ENCODE assay signal across 21 cellular contexts in genomic region chr13:34667356-34668218, GRCh38.
DNase-seq lines count a peak whose midpoint lies in the region; ATAC-seq and TF ChIP-seq lines count a peak whose summit lies in the region.
"Had no signal": no experiment of that assay in that cellular context is flagged by ENCODE, and none has a peak within 500 bp of the region (broad histone marks: within the 10 kb centered on the region; RNA-seq: fewer than 3 reads in every experiment).

No MANE protein-coding gene starts in this region.

- H3K27me3 Mint-ChIP-seq in nephron progenitor cell (ENCODE audit: low read depth, poor library complexity) (peaks cover 3% of the 10 kb centered on the region), endodermal cell (ENCODE audit: insufficient read depth) (no peaks in the 10 kb centered on the region)
- no peaks in the 10 kb centered on the region for H3K27me3 Mint-ChIP-seq in natural killer cell treated with Interleukin-12 subunit alpha and Interleukin-12 subunit beta and Interleukin-15 and Interleukin-18, amount 100 ng/mL, for 72 hours
- H3K27me3 Mint-ChIP-seq: CD8-positive, alpha-beta memory T cell; IgD-negative memory B cell had no signal

- H3K9me3 ChIP-seq in uterus: no peaks in the 10 kb centered on the region
- no peaks in the 10 kb centered on the region for H3K9me3 ChIP-seq in endodermal cell (ENCODE audit: control insufficient read depth, low read length)
- H3K9me3 ChIP-seq: SJCRH30 had no signal

- H3K27ac Mint-ChIP-seq in nephron progenitor cell (peak overlapping the region; percentile 68), endodermal cell (no peak overlapping the region)
- no peak overlapping the region for H3K27ac Mint-ChIP-seq in natural killer cell treated with Interleukin-12 subunit alpha and Interleukin-12 subunit beta and Interleukin-15 and Interleukin-18, amount 100 ng/mL, for 72 hours
- H3K27ac Mint-ChIP-seq: CD8-positive, alpha-beta memory T cell; IgD-negative memory B cell had no signal

- no peaks in the 10 kb centered on the region for H3K27me3 ChIP-seq in uterus
- H3K27me3 ChIP-seq in endodermal cell (ENCODE audit: control insufficient read depth, insufficient read depth, low read length, poor library complexity, severe bottlenecking): no peaks in the 10 kb centered on the region
- H3K27me3 ChIP-seq: SJCRH30 had no signal

- no peak overlapping the region for H3K9ac ChIP-seq in endodermal cell (ENCODE audit: extremely low read depth, low read length, poor library complexity, severe bottlenecking)

- peak; percentile 74 for DNase-seq in NCI-H2107 treated with DMSO at 0.1 percent for 48 hours (lab: John Stamatoyannopoulos, UW; ENCODE audit: unreplicated experiment)
- DNase-seq in NCI-H2107 (lab: John Stamatoyannopoulos, UW): no peak
- DNase-seq in nephron progenitor cell: no peak
- DNase-seq in uterus: peak in 1 of 2 donors; percentile 36
- no peak for DNase-seq in MV-4-11 (lab: John Stamatoyannopoulos, UW)
- DNase-seq in endodermal cell: no peak
- no peak for DNase-seq in natural killer cell treated with Interleukin-12 subunit alpha and Interleukin-12 subunit beta and Interleukin-15 and Interleukin-18, amount 100 ng/mL, for 72 hours (ENCODE audit: low spot score)
- DNase-seq: ACHN; C1 segment of cervical spinal cord; Calu3; CD8-positive, alpha-beta memory T cell; DMS153; NCI-H1105 treated with DMSO at 0.1 percent for 48 hours; NCI-H2081; NCI-H446; NCI-H526; SJCRH30 had no signal

- H3K9me3 Mint-ChIP-seq in nephron progenitor cell (no peaks in the 10 kb centered on the region), endodermal cell (no peaks in the 10 kb centered on the region)
- peaks cover 5% of the 10 kb centered on the region for H3K9me3 Mint-ChIP-seq in natural killer cell treated with Interleukin-12 subunit alpha and Interleukin-12 subunit beta and Interleukin-15 and Interleukin-18, amount 100 ng/mL, for 72 hours

- no peak overlapping the region for H3K4me3 ChIP-seq in uterus
- no peak overlapping the region for H3K4me3 ChIP-seq in endodermal cell (ENCODE audit: low read length)
- H3K4me3 ChIP-seq: SJCRH30 had no signal

- no peak for TF ChIP-seq CTCF in nephron progenitor cell (IDR thresholded peaks at IDR 0.05)
- no peak for TF ChIP-seq CTCF in uterus (IDR thresholded peaks at IDR 0.05)
- TF ChIP-seq CTCF in endodermal cell (conservative IDR thresholded peaks at IDR 0.05): no peak

- H3K27ac ChIP-seq in angular gyrus (ENCODE audit: low read depth, low read length): peak overlapping the region; percentile 2
- H3K27ac ChIP-seq in uterus: peak overlapping the region; percentile 2 to 27
- no peak overlapping the region for H3K27ac ChIP-seq in endodermal cell (ENCODE audit: low read depth, low read length)
- H3K27ac ChIP-seq: 22Rv1, SJCRH30 had no signal

- WGBS in endodermal cell (ENCODE audit: insufficient coverage in 1 of 2, insufficient read length in 1 of 2), 2 experiments: 92 to 96% methylated on average over 6 to 8 of the region's 8 CpGs

- intact Hi-C loops in uterus (cut with DNase I; ENCODE audit: low total_unique reads): no loop called here

- no peak for ATAC-seq in natural killer cell treated with Interleukin-12 subunit alpha and Interleukin-12 subunit beta and Interleukin-15 and Interleukin-18, amount 100 ng/mL, for 72 hours
- ATAC-seq: HCT116 had no signal

- no peak for TF ChIP-seq POLR2A in uterus (IDR thresholded peaks at IDR 0.05)

- H3K4me1 ChIP-seq in uterus: peaks cover 0 to 4% of the 10 kb centered on the region in 2 donors
- no peaks in the 10 kb centered on the region for H3K4me1 ChIP-seq in endodermal cell (ENCODE audit: control insufficient read depth, insufficient read depth, low read length)
- H3K4me1 ChIP-seq: SJCRH30 had no signal

- H3K36me3 Mint-ChIP-seq in nephron progenitor cell (ENCODE audit: low read depth): no peaks in the 10 kb centered on the region
- no peaks in the 10 kb centered on the region for H3K36me3 Mint-ChIP-seq in endodermal cell (ENCODE audit: low read depth)
- no peaks in the 10 kb centered on the region for H3K36me3 Mint-ChIP-seq in natural killer cell treated with Interleukin-12 subunit alpha and Interleukin-12 subunit beta and Interleukin-15 and Interleukin-18, amount 100 ng/mL, for 72 hours
- H3K36me3 Mint-ChIP-seq: CD8-positive, alpha-beta memory T cell; IgD-negative memory B cell had no signal

- H3K4me1 Mint-ChIP-seq in nephron progenitor cell (peaks cover 8% of the 10 kb centered on the region), endodermal cell (peaks cover 8% of the 10 kb centered on the region)
- H3K4me1 Mint-ChIP-seq in natural killer cell treated with Interleukin-12 subunit alpha and Interleukin-12 subunit beta and Interleukin-15 and Interleukin-18, amount 100 ng/mL, for 72 hours (ENCODE audit: low read depth in 2 of 2): no peaks in the 10 kb centered on the region
- H3K4me1 Mint-ChIP-seq: CD8-positive, alpha-beta memory T cell; IgD-negative memory B cell had no signal

- H3K4me3 Mint-ChIP-seq in nephron progenitor cell: no peak overlapping the region
- H3K4me3 Mint-ChIP-seq in endodermal cell: no peak overlapping the region
- no peak overlapping the region for H3K4me3 Mint-ChIP-seq in natural killer cell treated with Interleukin-12 subunit alpha and Interleukin-12 subunit beta and Interleukin-15 and Interleukin-18, amount 100 ng/mL, for 72 hours
- H3K4me3 Mint-ChIP-seq: CD8-positive, alpha-beta memory T cell; IgD-negative memory B cell had no signal

- H3K36me3 ChIP-seq in uterus (no peaks in the 10 kb centered on the region), endodermal cell (ENCODE audit: control insufficient read depth, insufficient read depth, low read length) (no peaks in the 10 kb centered on the region)
- H3K36me3 ChIP-seq: SJCRH30 had no signal
